Comparison of ENCODE assay signal across 19 cellular contexts in the genomic region with DNA sequence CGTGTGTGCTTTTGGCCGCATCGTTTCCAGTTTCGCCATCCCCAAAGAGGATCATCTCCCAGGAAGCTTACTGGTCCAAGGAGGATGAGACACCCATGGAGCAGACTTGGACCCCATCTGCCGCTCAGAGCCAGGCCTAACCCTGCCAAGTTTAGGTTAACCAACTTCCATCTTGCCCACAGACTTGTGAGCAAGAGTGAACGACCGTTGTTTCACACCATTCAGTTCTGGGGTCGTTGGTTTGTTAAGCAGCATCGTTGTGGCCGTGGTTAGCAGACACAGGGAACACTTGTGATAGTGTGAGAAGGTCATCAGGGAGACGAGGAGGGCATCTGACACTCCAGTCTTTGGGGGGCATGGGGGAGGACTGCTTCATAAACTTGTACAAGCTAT. TPM values are rescaled to one million over a fixed set of nuclear protein-coding genes. Genes with fewer than 3 reads are reported as not detected.
"Had no signal": no experiment of that assay in that cellular context is flagged by ENCODE, and none has a peak within 500 bp of the region (broad histone marks: within the 10 kb centered on the region; RNA-seq: fewer than 3 reads in every experiment).

No MANE protein-coding gene starts in this region.

- H3K9me3 Mint-ChIP-seq: activated T-cell treated with anti-CD3 and anti-CD28 coated beads, Interleukin-2, amount 50 U/mL, for 72 hours; naive thymus-derived CD4-positive, alpha-beta T cell; neural progenitor cell had no signal

- H3K36me3 ChIP-seq: adrenal gland, gastroesophageal sphincter, neural progenitor cell, suprapubic skin, tibial artery, upper lobe of right lung had no signal

- H3K36me3 Mint-ChIP-seq: activated naive CD8-positive, alpha-beta T cell; naive thymus-derived CD4-positive, alpha-beta T cell; neural progenitor cell had no signal

- H3K27me3 ChIP-seq: adrenal gland, body of pancreas, gastroesophageal sphincter, neural progenitor cell, spleen, suprapubic skin, tibial artery, upper lobe of right lung had no signal

- H3K4me3 ChIP-seq: body of pancreas, dorsolateral prefrontal cortex, gastroesophageal sphincter, neural progenitor cell, suprapubic skin, tibial artery, upper lobe of right lung had no signal

- H3K4me3 Mint-ChIP-seq: activated naive CD8-positive, alpha-beta T cell; naive thymus-derived CD4-positive, alpha-beta T cell; neural progenitor cell had no signal

- DNase-seq: activated effector memory CD4-positive, alpha-beta T cell treated with Interleukin-2 at 50 U/mL for 16 hours; aorta; dorsolateral prefrontal cortex; effector memory CD4-positive, alpha-beta T cell; hippocampal formation; occipital lobe; spleen; tibial artery; upper lobe of right lung had no signal

- H3K27ac ChIP-seq: body of pancreas, dorsolateral prefrontal cortex, gastroesophageal sphincter, neural progenitor cell, suprapubic skin, tibial artery, upper lobe of right lung had no signal

- H3K9me3 ChIP-seq: adrenal gland, body of pancreas, gastroesophageal sphincter, spleen, suprapubic skin, tibial artery, upper lobe of right lung had no signal

- H3K4me1 ChIP-seq: body of pancreas, neural progenitor cell, tibial artery had no signal

- ATAC-seq: activated T-cell treated with anti-CD3 and anti-CD28 coated beads, Interleukin-2, amount 50 U/mL, for 72 hours had no signal

- H3K4me1 Mint-ChIP-seq: neural progenitor cell had no signal

- FAIRE-seq: colon had no signal

- H3K27ac Mint-ChIP-seq: activated naive CD8-positive, alpha-beta T cell; activated T-cell treated with anti-CD3 and anti-CD28 coated beads, Interleukin-2, amount 50 U/mL, for 72 hours; naive thymus-derived CD4-positive, alpha-beta T cell; neural progenitor cell had no signal

- H3K4me2 ChIP-seq: neural progenitor cell had no signal

- H3K9ac ChIP-seq: neural progenitor cell had no signal

RNA-seq across cellular contexts. Expression of gene IL1R2, which starts 15.1 kb away (rescaled TPM):
- total RNA-seq: occipital lobe; T-helper 2 cell treated with Interferon-gamma antibody and Interleukin-4, amounts not matched to agents 100 ng/mL and 5 ng/mL, for 36 hours had no signal
- polyA plus RNA-seq: naive thymus-derived CD4-positive, alpha-beta T cell had no signal
